1 cellular context compared by ENCODE assay signal in genomic region chr18:2325308-2325849, GRCh38.
TF ChIP-seq lines count a peak whose summit lies in the region.

No MANE protein-coding gene starts in this region.

TF ChIP-seq in K562, 482 proteins besides CTCF, POLR2A, EP300 and RAD21 (continued from another document and continues in another):
- no peak for TF ChIP-seq ATF2 (CRISPR knock-in tag; IDR thresholded peaks at IDR 0.05)
- TF ChIP-seq NFIX (CRISPR knock-in tag; IDR thresholded peaks at IDR 0.05; ENCODE audit: low read depth), result 0 out of 2 replicates have a peak, but pooled peaks have one; percentile 3
- no peak for TF ChIP-seq ZBTB43 (CRISPR knock-in tag; IDR thresholded peaks at IDR 0.05)
- no peak for TF ChIP-seq ZNF212 (CRISPR knock-in tag; IDR thresholded peaks at IDR 0.05)
- TF ChIP-seq ZNF609 (CRISPR knock-in tag; IDR thresholded peaks at IDR 0.05; ENCODE audit: borderline replicate concordance), result no peak
- TF ChIP-seq NFATC3 (IDR thresholded peaks at IDR 0.05), result no peak
- TF ChIP-seq ARID3B (CRISPR knock-in tag; IDR thresholded peaks at IDR 0.05; ENCODE audit: borderline replicate concordance), result no peak
- no peak for TF ChIP-seq SNAPC5 (CRISPR knock-in tag; IDR thresholded peaks at IDR 0.05)
- TF ChIP-seq IRF9 (tag; IDR thresholded peaks at IDR 0.05), result peak; percentile 44; the same call in 1 of the 2 replicates
- no peak for TF ChIP-seq ZNF780A (CRISPR knock-in tag; IDR thresholded peaks at IDR 0.05)
- TF ChIP-seq LEF1 (IDR thresholded peaks at IDR 0.05), result peak; percentile 96
- TF ChIP-seq ARID3A (IDR thresholded peaks at IDR 0.05; ENCODE audit: borderline replicate concordance, low read depth, low read length), result peak; percentile 12; the same call in 1 of the 2 replicates
- peak; percentile 68 for TF ChIP-seq E2F8 (IDR thresholded peaks at IDR 0.05; ENCODE audit: low read depth, partially characterized antibody)
- TF ChIP-seq BCOR (IDR thresholded peaks at IDR 0.05), result peak; percentile 79
- TF ChIP-seq ARID2 (IDR thresholded peaks at IDR 0.05), result 0 out of 2 replicates have a peak, but pooled peaks have one; percentile 27
- TF ChIP-seq THRAP3 (IDR thresholded peaks at IDR 0.05; ENCODE audit: borderline replicate concordance), result no peak
- TF ChIP-seq ZNF444 (CRISPR knock-in tag; IDR thresholded peaks at IDR 0.05), result 0 out of 2 replicates have a peak, but pooled peaks have one; percentile 11
- no peak for TF ChIP-seq ZNF75A (CRISPR knock-in tag; IDR thresholded peaks at IDR 0.05)
- TF ChIP-seq ZNF395 (CRISPR knock-in tag; IDR thresholded peaks at IDR 0.05), result peak; percentile 75
- no peak for TF ChIP-seq DLX4 (CRISPR knock-in tag; IDR thresholded peaks at IDR 0.05)
- TF ChIP-seq DMBX1 (CRISPR knock-in tag; IDR thresholded peaks at IDR 0.05; ENCODE audit: borderline replicate concordance), result peak; percentile 86
- peak; percentile 76; the same call in 1 of the 2 replicates for TF ChIP-seq ZKSCAN8 (CRISPR knock-in tag; IDR thresholded peaks at IDR 0.05)
- TF ChIP-seq ZNF583 (CRISPR knock-in tag; IDR thresholded peaks at IDR 0.05), result 0 out of 2 replicates have a peak, but pooled peaks have one; percentile 53
- peak in 1 of 2 experiments; percentile 4 for TF ChIP-seq NCOA2 (IDR thresholded peaks at IDR 0.05; ENCODE audit: partially characterized antibody in 2 of 2)
- TF ChIP-seq GTF3C2 (IDR thresholded peaks at IDR 0.05; ENCODE audit: borderline replicate concordance, extremely low read depth, insufficient read length), result no peak
- TF ChIP-seq SMARCA5 (IDR thresholded peaks at IDR 0.05), result peak; percentile 54; the same call in 1 of the 2 replicates
- no peak for TF ChIP-seq PYGO2 (tag; IDR thresholded peaks at IDR 0.05)
- TF ChIP-seq PHF21A (IDR thresholded peaks at IDR 0.05; ENCODE audit: borderline replicate concordance, low read depth), result no peak
- TF ChIP-seq DEAF1 (CRISPR knock-in tag; IDR thresholded peaks at IDR 0.05), result 0 out of 2 replicates have a peak, but pooled peaks have one; percentile 7
- no peak for TF ChIP-seq USF1 (CRISPR knock-in tag; IDR thresholded peaks at IDR 0.05)
- peak; percentile 69 for TF ChIP-seq CREM (IDR thresholded peaks at IDR 0.05; ENCODE audit: low read depth)
- TF ChIP-seq ETS2 (tag; IDR thresholded peaks at IDR 0.05; ENCODE audit: borderline replicate concordance, poor library complexity, severe bottlenecking), result no peak
